Comparison of ENCODE assay signal across 9 cellular contexts in the genomic region with DNA sequence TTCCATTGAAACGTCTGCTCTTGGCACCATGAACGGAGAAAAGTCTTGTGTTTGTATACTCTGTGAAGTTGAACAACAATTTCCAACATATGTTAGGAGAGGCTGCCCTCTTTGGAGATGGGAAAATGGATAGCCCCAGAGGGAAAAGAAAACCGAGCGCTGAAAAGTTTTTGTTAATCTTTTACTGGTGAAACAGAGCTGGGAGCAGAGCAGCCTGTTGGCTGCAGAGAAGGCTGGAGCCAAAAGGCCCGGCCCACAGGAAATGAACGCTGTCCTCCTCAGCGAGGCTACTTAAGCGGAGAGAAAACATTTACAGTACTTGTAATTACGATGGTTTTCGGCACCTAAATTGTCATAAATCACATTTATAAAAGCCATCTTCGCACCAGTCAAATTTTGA.
DNase-seq lines count a peak whose midpoint lies in the region; ATAC-seq, FAIRE-seq and TF ChIP-seq lines count a peak whose summit lies in the region.
"Had no signal": no experiment of that assay in that cellular context is flagged by ENCODE, and none has a peak within 500 bp of the region (broad histone marks: within the 10 kb centered on the region; RNA-seq: fewer than 3 reads in every experiment).

No MANE protein-coding gene starts in this region.

- FAIRE-seq in A549 (lab: Jason Lieb, UNC) = no peak
- FAIRE-seq in bronchial epithelial cell (lab: Jason Lieb, UNC) = no peak

- H3K4me1 ChIP-seq in A549 = peaks cover 9% of the 10 kb centered on the region; the same call in 1 of the 3 replicates
- no peaks in the 10 kb centered on the region for H3K4me1 ChIP-seq in left lung
- H3K4me1 ChIP-seq: BLaER1 treated with 17β-estradiol and CSF1 and Interleukin-3, amounts not matched to agents 10 nM and 100 nM had no signal

- 0 out of 6 replicates have a peak overlapping the region, but pooled peaks of 1 of the 2 experiments have one; percentile 22 for H3K27ac ChIP-seq in A549
- H3K27ac ChIP-seq in left lung = no peak overlapping the region
- H3K27ac ChIP-seq: BLaER1 treated with 17β-estradiol and CSF1 and Interleukin-3, amounts not matched to agents 10 nM and 100 nM had no signal

- H3K4me3 ChIP-seq in A549 (no peak overlapping the region), bronchial epithelial cell (ENCODE audit: low read depth, low read length) (no peak overlapping the region), left lung (no peak overlapping the region)
- H3K4me3 ChIP-seq: BLaER1 treated with 17β-estradiol and CSF1 and Interleukin-3, amounts not matched to agents 10 nM and 100 nM had no signal

- POLR2A ChIA-PET in A549 (lab: Yijun Ruan, JAX) = no interaction called here

- ATAC-seq in A549 (peak; percentile 62 to 86; a peak in 4 of 6 replicates), left lung (peak; percentile 95), GM18861 (IDR thresholded peaks at IDR 0.05; ENCODE audit: unreplicated experiment) (no peak)

- TF ChIP-seq POLR2A in A549 (IDR thresholded peaks at IDR 0.05; ENCODE audit: low read length) = no peak

- no peak for TF ChIP-seq EP300 in A549 (IDR thresholded peaks at IDR 0.05)

- DNase-seq in A549 (ENCODE audit: low read depth in 1 of 2, low spot score in 1 of 2) (peak in 1 of 2 experiments; percentile 36), KBM-7 (peak; percentile 5), bronchial epithelial cell (ENCODE audit: low read depth) (peak; percentile 37), left lung (peak; percentile 47 to 74), D341Med (ENCODE audit: low spot score) (no peak), NCI-H1694 (lab: John Stamatoyannopoulos, UW) (no peak)
- no peak for DNase-seq in activated CD8-positive, alpha-beta memory T cell treated with anti-CD3 and anti-CD28 coated beads, Interleukin-2, amount 50 U/mL, for 4 hours

- intact Hi-C loops in left lung (cut with DNase I) = no loop called here

- H3K36me3 ChIP-seq in bronchial epithelial cell (ENCODE audit: control insufficient read depth, insufficient read depth, low read length) (no peaks in the 10 kb centered on the region), left lung (no peaks in the 10 kb centered on the region)
- H3K36me3 ChIP-seq: BLaER1 treated with 17β-estradiol and CSF1 and Interleukin-3, amounts not matched to agents 10 nM and 100 nM had no signal

- 63% methylated on average over 11 of the region's 11 CpGs for WGBS in A549 (ENCODE audit: missing lambda C conversion rate)

- peak overlapping the region; percentile 58 for H3K4me2 ChIP-seq in A549
- H3K4me2 ChIP-seq: BLaER1 treated with 17β-estradiol and CSF1 and Interleukin-3, amounts not matched to agents 10 nM and 100 nM had no signal

- H3K27me3 ChIP-seq in bronchial epithelial cell (ENCODE audit: control insufficient read depth, insufficient read depth, low read length) = no peaks in the 10 kb centered on the region
- no peaks in the 10 kb centered on the region for H3K27me3 ChIP-seq in left lung
- H3K27me3 ChIP-seq: BLaER1 treated with 17β-estradiol and CSF1 and Interleukin-3, amounts not matched to agents 10 nM and 100 nM had no signal

- TF ChIP-seq RAD21 in A549 (conservative IDR thresholded peaks at IDR 0.05 in 1 of 2, IDR thresholded peaks at IDR 0.05 in 1 of 2) = no peak

- TF ChIP-seq CTCF in A549 (IDR thresholded peaks at IDR 0.05) = no peak
- no peak for TF ChIP-seq CTCF in bronchial epithelial cell (IDR thresholded peaks at IDR 0.05; ENCODE audit: insufficient read depth, low read length, severe bottlenecking)
- TF ChIP-seq CTCF in left lung (IDR thresholded peaks at IDR 0.05) = no peak

- CTCF ChIA-PET in A549 (lab: Yijun Ruan, JAX) = no interaction called here

- no peaks in the 10 kb centered on the region for H3K9me3 ChIP-seq in A549
- H3K9me3 ChIP-seq in left lung = no peaks in the 10 kb centered on the region
- H3K9me3 ChIP-seq: BLaER1 treated with 17β-estradiol and CSF1 and Interleukin-3, amounts not matched to agents 10 nM and 100 nM had no signal

- in situ Hi-C loops in KBM-7 (cut with MboI; ENCODE audit: low pct_unique_long_range_greater_than_20kb, low sequenced_read_pairs) = no loop called here

TF ChIP-seq in A549, 52 proteins besides CTCF, POLR2A, EP300 and RAD21:
- no peak for TF ChIP-seq MYC (IDR thresholded peaks at IDR 0.05; ENCODE audit: borderline replicate concordance, low read length)

Comparison
In these comparisons a context has a peak if more than half of its experiments do, and no peak if none do; other contexts are left out.
1. DNase-seq: peak in KBM-7 (single experiment), bronchial epithelial cell (single experiment) and left lung (2 of 2); none in D341Med (single experiment), activated CD8-positive, alpha-beta memory T cell treated with anti-CD3 and anti-CD28 coated beads, Interleukin-2, amount 50 U/mL, for 4 hours (single experiment) and NCI-H1694 (single experiment).